Comparison of ENCODE assay signal across 8 cellular contexts in the genomic region with DNA sequence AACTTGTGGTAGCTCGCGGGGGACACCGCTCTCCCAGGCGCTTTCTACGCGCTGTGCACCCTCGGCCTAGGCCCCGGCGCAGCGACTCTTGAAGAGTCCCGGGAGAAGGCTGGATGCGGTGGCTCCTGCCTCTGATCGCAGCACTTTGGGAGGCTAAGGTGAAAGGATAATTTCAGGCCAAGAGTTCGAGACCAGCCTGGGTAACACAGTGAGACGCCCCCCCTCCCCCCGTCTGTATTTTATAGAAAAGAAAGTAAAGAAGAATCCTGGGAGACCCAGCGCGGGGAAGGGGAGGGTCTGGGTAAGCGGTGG. TPM values are rescaled to one million over a fixed set of nuclear protein-coding genes. Genes with fewer than 3 reads are reported as not detected.
DNase-seq lines count a peak whose midpoint lies in the region; ATAC-seq and TF ChIP-seq lines count a peak whose summit lies in the region.

No MANE protein-coding gene starts in this region.

- no peaks in the 10 kb centered on the region for H3K9me3 ChIP-seq in CD4-positive, alpha-beta memory T cell (ENCODE audit: control insufficient read depth in 1 of 2, low read length in 2 of 2)
- H3K9me3 ChIP-seq in Peyer's patch = no peaks in the 10 kb centered on the region
- H3K9me3 ChIP-seq in esophagus (ENCODE audit: control insufficient read depth in 2 of 2, insufficient read depth in 1 of 2, low read depth in 1 of 2, low read length in 1 of 2) = peaks cover 0 to 1% of the 10 kb centered on the region in 2 donors

- H3K36me3 ChIP-seq in CD4-positive, alpha-beta memory T cell (ENCODE audit: insufficient read depth, low read length) = no peaks in the 10 kb centered on the region
- no peaks in the 10 kb centered on the region for H3K36me3 ChIP-seq in Peyer's patch
- H3K36me3 ChIP-seq in esophagus (ENCODE audit: control insufficient read depth in 2 of 2, insufficient read depth in 2 of 2, low read length in 1 of 2) = no peaks in the 10 kb centered on the region

- H3K27ac Mint-ChIP-seq in CD4-positive, alpha-beta memory T cell = peak overlapping the region in 2 of 7 donors; percentile 12 to 57
- no peak overlapping the region for H3K27ac Mint-ChIP-seq in osteocyte (ENCODE audit: unreplicated experiment)

- no peaks in the 10 kb centered on the region for H3K36me3 Mint-ChIP-seq in CD4-positive, alpha-beta memory T cell
- no peaks in the 10 kb centered on the region for H3K36me3 Mint-ChIP-seq in osteocyte (ENCODE audit: unreplicated experiment)

- H3K4me1 Mint-ChIP-seq in CD4-positive, alpha-beta memory T cell = peaks cover 15 to 37% (median 22%) of the 10 kb centered on the region in 4 donors
- H3K4me1 Mint-ChIP-seq in osteocyte (ENCODE audit: unreplicated experiment) = peaks cover 12% of the 10 kb centered on the region

- H3K9me3 Mint-ChIP-seq in CD4-positive, alpha-beta memory T cell = peaks cover 0 to 2% (median 0%) of the 10 kb centered on the region in 8 donors
- no peaks in the 10 kb centered on the region for H3K9me3 Mint-ChIP-seq in osteocyte (ENCODE audit: unreplicated experiment)

- TF ChIP-seq CTCF in Peyer's patch (IDR thresholded peaks at IDR 0.05) = no peak
- no peak for TF ChIP-seq CTCF in osteocyte (IDR thresholded peaks at IDR 0.05)

- intact Hi-C loops in CD4-positive, alpha-beta memory T cell (cut with micrococcal nuclease) = loop anchor here (1.0 to 5.0 kb wide), 2 partner anchors 15 to 38 kb away; partner anchors contain the start of gene ARL2BP

- DNase-seq in CD4-positive, alpha-beta memory T cell = no peak
- no peak for DNase-seq in Peyer's patch
- DNase-seq in osteocyte (ENCODE audit: extremely low spot score, unreplicated experiment) = no peak
- no peak for DNase-seq in AML-193 (lab: John Stamatoyannopoulos, UW)
- no peak for DNase-seq in CD1c-positive myeloid dendritic cell (ENCODE audit: extremely low spot score)

- 7 to 10% methylated on average over 19 of the region's 19 CpGs for WGBS in esophagus, 2 donors

- no peak for TF ChIP-seq POLR2A in Peyer's patch (IDR thresholded peaks at IDR 0.05)

- peaks cover 25% of the 10 kb centered on the region for H3K4me1 ChIP-seq in CD4-positive, alpha-beta memory T cell (ENCODE audit: insufficient read depth, low read length)
- H3K4me1 ChIP-seq in Peyer's patch (peaks cover 0 to 14% (median 5%) of the 10 kb centered on the region in 4 donors), esophagus (ENCODE audit: control insufficient read depth in 2 of 2, insufficient read depth in 2 of 2, low read length in 1 of 2) (peaks cover 0 to 9% of the 10 kb centered on the region in 2 donors)

- POLR2A ChIA-PET in CD4-positive, alpha-beta memory T cell (lab: Charles Lee; ENCODE audit: partially characterized antibody) = interaction anchor here (0.6 to 1.8 kb wide), 3 partner anchors 14 to 178 kb away, joined by 3 to 5 read pairs (median 5); partner anchors contain the start of genes ARL2BP and POLR2C

- H3K4me3 ChIP-seq in CD4-positive, alpha-beta memory T cell (ENCODE audit: low read length in 2 of 2) = peak overlapping the region in 1 of 2 donors; percentile 54
- H3K4me3 ChIP-seq in Peyer's patch = peak overlapping the region; percentile 45 to 70 (median 58)
- peak overlapping the region; percentile 66 to 77 for H3K4me3 ChIP-seq in esophagus (ENCODE audit: low read depth in 1 of 2, low read length in 2 of 2)

- H3K27me3 ChIP-seq in CD4-positive, alpha-beta memory T cell (ENCODE audit: insufficient read depth, low read length) = no peaks in the 10 kb centered on the region
- H3K27me3 ChIP-seq in Peyer's patch (peaks cover 0 to 4% of the 10 kb centered on the region in 2 donors), esophagus (ENCODE audit: control insufficient read depth in 1 of 2, insufficient read depth in 2 of 2, low read length in 2 of 2) (no peaks in the 10 kb centered on the region)

- peaks cover 7% of the 10 kb centered on the region in 2 donors for H3K27me3 Mint-ChIP-seq in CD4-positive, alpha-beta memory T cell
- H3K27me3 Mint-ChIP-seq in osteocyte (ENCODE audit: unreplicated experiment) = peaks cover 3% of the 10 kb centered on the region

- ATAC-seq in HG03354 (IDR thresholded peaks at IDR 0.05; ENCODE audit: poor library complexity, severe bottlenecking, unreplicated experiment) (no peak), HG03196 (IDR thresholded peaks at IDR 0.05; ENCODE audit: unreplicated experiment) (no peak)

- H3K4me3 Mint-ChIP-seq in CD4-positive, alpha-beta memory T cell = peak overlapping the region; percentile 57 to 80 (median 66)
- peak overlapping the region; percentile 65 for H3K4me3 Mint-ChIP-seq in osteocyte (ENCODE audit: unreplicated experiment)

- no peak overlapping the region for H3K27ac ChIP-seq in CD4-positive, alpha-beta memory T cell (ENCODE audit: low read depth, low read length)
- peak overlapping the region in 3 of 4 donors; percentile 14 to 90 (median 70) for H3K27ac ChIP-seq in Peyer's patch
- peak overlapping the region in 1 of 2 donors; percentile 20 for H3K27ac ChIP-seq in esophagus (ENCODE audit: low read depth in 2 of 2, low read length in 1 of 2)

- CTCF ChIA-PET in CD4-positive, alpha-beta memory T cell (lab: Charles Lee; ENCODE audit: partially characterized antibody) = interaction anchor here (1.5 kb wide), 1 partner anchor 10 kb away, joined by 3 read pairs; no protein-coding TSS in a partner anchor

RNA-seq across cellular contexts. Expression of gene PLLP, which starts 0.4 kb away (rescaled TPM):
- total RNA-seq in CD4-positive, alpha-beta memory T cell = 1 to 10 TPM; 1.6 to 2.4 TPM
- polyA plus RNA-seq in CD4-positive, alpha-beta memory T cell = 1 to 10 TPM; 1.6 to 2.2 TPM
- total RNA-seq in Peyer's patch (100 to 1,000 TPM in 3 of 4 donors, 1 to 10 TPM in 1; 1.7 to 152 (median 126) TPM), osteocyte (0.30 and 1.2 TPM in 2 replicates)
- polyA plus RNA-seq in esophagus = 10 to 100 TPM; 18.1 to 28.0 TPM

RNA-seq across cellular contexts. Expression of gene ARL2BP, which starts 39.8 kb away (rescaled TPM):
- 10 to 100 TPM; 48.0 to 49.1 TPM for total RNA-seq in CD4-positive, alpha-beta memory T cell
- 100 to 1,000 TPM; 130 to 181 TPM for polyA plus RNA-seq in CD4-positive, alpha-beta memory T cell
- total RNA-seq in Peyer's patch (10 to 100 TPM; 25.2 to 55.3 (median 31.5) TPM), osteocyte (61.8 and 67.4 TPM in 2 replicates)
- 10 to 100 TPM; 20.8 to 30.1 TPM for polyA plus RNA-seq in esophagus
